In the genomic region with DNA sequence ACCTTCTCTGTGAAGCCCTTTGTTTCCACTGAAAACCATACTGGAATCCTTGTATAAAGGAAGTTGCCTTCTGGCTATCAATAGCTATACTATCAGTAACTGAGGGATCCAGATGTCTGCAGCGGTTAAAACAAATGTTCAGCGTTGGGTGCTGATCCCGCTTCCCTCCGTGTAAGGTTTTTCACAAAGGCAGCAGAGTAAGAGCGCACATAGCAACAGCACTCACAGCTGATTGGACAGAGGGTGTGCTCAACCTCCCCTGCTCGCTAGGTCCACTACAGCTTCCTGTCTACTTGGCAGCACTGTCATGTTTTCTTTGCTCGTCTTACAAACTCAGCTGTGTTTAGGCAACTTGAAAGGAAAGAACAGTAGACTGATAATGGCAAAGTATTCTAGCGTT, we compare ENCODE assay signal across 8 cellular contexts. TPM values are rescaled to one million over a fixed set of nuclear protein-coding genes. Genes with fewer than 3 reads are reported as not detected.
DNase-seq lines count a peak whose midpoint lies in the region; TF ChIP-seq lines count a peak whose summit lies in the region.

No MANE protein-coding gene starts in this region.

- TF ChIP-seq CTCF in ovary (IDR thresholded peaks at IDR 0.05) = no peak

- H3K27me3 ChIP-seq in ovary = no peaks in the 10 kb centered on the region

- H3K9me3 ChIP-seq in ovary = no peaks in the 10 kb centered on the region

- TF ChIP-seq EP300 in ovary (IDR thresholded peaks at IDR 0.05) = no peak

- H3K36me3 ChIP-seq in ovary = no peaks in the 10 kb centered on the region

- WGBS in ovary, 3 donors = 2 to 3% (median 2%) methylated on average over 8 of the region's 8 CpGs

- intact Hi-C loops in cardiac septum (cut with DNase I) = no loop called here
- intact Hi-C loops in ovary (cut with DNase I) = no loop called here

- DNase-seq in stimulated activated CD4-positive, alpha-beta T cell treated with anti-CD3 and anti-CD28 coated beads, Interleukin-12 subunit alpha, Interleukin-12 subunit beta, amount 100 ng/mL, for 48 hours (ENCODE audit: low read depth in 2 of 3, low spot score in 1 of 3) = peak in 2 of 3 donors; percentile 14 to 23
- no peak for DNase-seq in stimulated activated CD4-positive, alpha-beta T cell treated with anti-CD3 and anti-CD28 coated beads, Interleukin-12 subunit alpha, Interleukin-12 subunit beta, amount 100 ng/mL, for 4 hours
- DNase-seq in HS-5 (ENCODE audit: low read depth) = peak; percentile 57
- peak; percentile 76 for DNase-seq in SIG-M5 treated with dmso at 0.1 percent for 504 hours (lab: John Stamatoyannopoulos, UW; ENCODE audit: unreplicated experiment)
- DNase-seq in amygdala (lab: John Stamatoyannopoulos, UW) = peak in 52 of 56 donors; percentile 2 to 83 (median 50)
- DNase-seq in cardiac septum (ENCODE audit: low spot score) = peak; percentile 76
- peak; percentile 63 to 66 (median 65) for DNase-seq in ovary
- no peak for DNase-seq in NCI-H1930 (lab: John Stamatoyannopoulos, UW)

- H3K4me3 ChIP-seq in ovary = peak overlapping the region; percentile 23

- H3K27ac ChIP-seq in ovary = peak overlapping the region in 1 of 2 donors; percentile 51

- TF ChIP-seq POLR2A in ovary (IDR thresholded peaks at IDR 0.05) = no peak

- peaks cover 3% of the 10 kb centered on the region for H3K4me1 ChIP-seq in ovary (ENCODE audit: insufficient read depth)

RNA-seq across cellular contexts. Expression of a gene that starts 27.3 kb away (rescaled TPM):
- 31.5 TPM for total RNA-seq in cardiac septum
- total RNA-seq in ovary = 10 to 100 TPM; 21.3 to 74.6 (median 30.9) TPM
- polyA plus RNA-seq in ovary = 10 to 100 TPM; 28.4 to 31.2 TPM

Comparison
In these comparisons a context has a peak if more than half of its experiments do, and no peak if none do; other contexts are left out.
1. DNase-seq: peak in stimulated activated CD4-positive, alpha-beta T cell treated with anti-CD3 and anti-CD28 coated beads, Interleukin-12 subunit alpha, Interleukin-12 subunit beta, amount 100 ng/mL, for 48 hours (2 of 3), HS-5 (single experiment), SIG-M5 treated with dmso at 0.1 percent for 504 hours (single experiment), amygdala (52 of 56), cardiac septum (single experiment) and ovary (5 of 5); none in stimulated activated CD4-positive, alpha-beta T cell treated with anti-CD3 and anti-CD28 coated beads, Interleukin-12 subunit alpha, Interleukin-12 subunit beta, amount 100 ng/mL, for 4 hours (single experiment) and NCI-H1930 (0 of 2).